ENCODE assay signal across 8 cellular contexts in the genomic region with DNA sequence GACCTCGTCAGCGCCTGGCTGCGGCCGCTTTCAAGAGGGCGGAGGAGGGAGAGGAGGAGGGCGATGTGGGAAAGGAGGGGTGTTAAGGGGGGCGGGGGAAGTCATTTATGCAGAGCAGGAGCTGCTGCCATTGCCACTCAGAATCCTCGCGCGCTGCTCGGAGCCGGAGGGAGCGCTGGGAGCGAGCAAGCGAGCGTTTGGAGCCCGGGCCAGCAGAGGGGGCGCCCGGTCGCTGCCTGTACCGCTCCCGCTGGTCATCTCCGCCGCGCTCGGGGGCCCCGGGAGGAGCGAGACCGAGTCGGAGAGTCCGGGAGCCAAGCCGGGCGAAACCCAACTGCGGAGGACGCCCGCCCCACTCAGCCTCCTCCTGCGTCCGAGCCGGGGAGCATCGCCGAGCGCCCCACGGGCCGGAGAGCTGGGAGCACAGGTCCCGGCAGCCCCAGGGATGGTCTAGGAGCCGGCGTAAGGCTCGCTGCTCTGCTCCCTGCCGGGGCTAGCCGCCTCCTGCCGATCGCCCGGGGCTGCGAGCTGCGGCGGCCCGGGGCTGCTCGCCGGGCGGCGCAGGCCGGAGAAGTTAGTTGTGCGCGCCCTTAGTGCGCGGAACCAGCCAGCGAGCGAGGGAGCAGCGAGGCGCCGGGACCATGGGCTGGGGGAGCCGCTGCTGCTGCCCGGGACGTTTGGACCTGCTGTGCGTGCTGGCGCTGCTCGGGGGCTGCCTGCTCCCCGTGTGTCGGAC. TPM values are rescaled to one million over a fixed set of nuclear protein-coding genes. Genes with fewer than 3 reads are reported as not detected.
DNase-seq lines count a peak whose midpoint lies in the region; ATAC-seq and TF ChIP-seq lines count a peak whose summit lies in the region.

A gene (plus strand): TSS at position 133 of the 736 bp plus-strand sequence. CDS start 509 bp downstream, at position 642.

- POLR2A ChIA-PET in BJ (lab: Charles Lee): no interaction called here
- POLR2A ChIA-PET in naive thymus-derived CD8-positive, alpha-beta T cell (lab: Charles Lee): interaction anchor here (0.5 to 2.6 kb wide), 16 partner anchors 10 to 803 kb away, joined by 3 to 17 read pairs (median 4); a partner anchor contains a TSS

- H3K9me3 ChIP-seq in Peyer's patch: no peaks in the 10 kb centered on the region

- H3K36me3 ChIP-seq in BJ (ENCODE audit: control insufficient read depth, insufficient read depth, low read length) (no peaks in the 10 kb centered on the region), Peyer's patch (no peaks in the 10 kb centered on the region)

- no peaks in the 10 kb centered on the region for H3K36me3 Mint-ChIP-seq in naive thymus-derived CD8-positive, alpha-beta T cell

- peaks cover 35 to 68% (median 52%) of the 10 kb centered on the region in 4 donors for H3K4me1 Mint-ChIP-seq in naive thymus-derived CD8-positive, alpha-beta T cell

- H3K9me3 Mint-ChIP-seq in naive thymus-derived CD8-positive, alpha-beta T cell: no peaks in the 10 kb centered on the region

- H3K4me3 Mint-ChIP-seq in naive thymus-derived CD8-positive, alpha-beta T cell: peak within 1 kb of the TSS; percentile 93 to 98 (median 97)

- peaks cover 0 to 36% (median 0%) of the 10 kb centered on the region in 4 donors for H3K4me1 ChIP-seq in Peyer's patch

- TF ChIP-seq POLR2A in Peyer's patch (IDR thresholded peaks at IDR 0.05): peak; percentile 97 to 98

- peak; percentile 34 for TF ChIP-seq CTCF in BJ (IDR thresholded peaks at IDR 0.05; ENCODE audit: insufficient read depth, low read depth, low read length)
- no peak for TF ChIP-seq CTCF in GM20000 (IDR thresholded peaks at IDR 0.05; ENCODE audit: extremely low read depth, missing control alignments)
- peak in 2 of 6 experiments; percentile 41 to 48 for TF ChIP-seq CTCF in Peyer's patch (IDR thresholded peaks at IDR 0.05)
- TF ChIP-seq CTCF in fibroblast of mammary gland (conservative IDR thresholded peaks at IDR 0.05; ENCODE audit: control insufficient read depth, insufficient read depth, low read depth, low read length): no peak

- CTCF ChIA-PET in BJ (lab: Yijun Ruan, JAX): interaction anchor here (1.0 to 2.5 kb wide), 4 partner anchors 10 to 407 kb away, joined by 3 to 8 read pairs (median 4); no protein-coding TSS in a partner anchor

- DNase-seq in BJ (ENCODE audit: low read depth): peak; percentile 52
- peak; percentile 74 for DNase-seq in GM20000 (ENCODE audit: low spot score)
- DNase-seq in HUDEP-2 (lab: John Stamatoyannopoulos, UW; ENCODE audit: unreplicated experiment in 76 of 76): peak in 51 of 76 experiments; percentile 2 to 67 (median 35)
- peak; percentile 63 to 95 (median 94) for DNase-seq in Peyer's patch
- DNase-seq in activated T-helper 9 cell treated with anti-CD3 and anti-CD28 coated beads, Interleukin-2, amount 50 U/mL, for 16 hours (ENCODE audit: low read depth): peak; percentile 70
- peak; percentile 89 for DNase-seq in fibroblast of mammary gland (ENCODE audit: low read depth)
- peak; percentile 75 to 95 (median 90) for DNase-seq in naive thymus-derived CD8-positive, alpha-beta T cell
- peak; percentile 66 to 80 for DNase-seq in stimulated activated CD8-positive, alpha-beta memory T cell treated with anti-CD3 and anti-CD28 coated beads, Interleukin-7, amount 100 ng/mL, for 48 hours (ENCODE audit: extremely low read depth in 1 of 2, low read depth in 1 of 2)

- H3K27ac Mint-ChIP-seq in naive thymus-derived CD8-positive, alpha-beta T cell: peak within 1 kb of the TSS; percentile 79 to 96 (median 93)

- H3K27me3 ChIP-seq in BJ (ENCODE audit: control insufficient read depth, insufficient read depth, low read length) (peaks cover 8% of the 10 kb centered on the region), Peyer's patch (no peaks in the 10 kb centered on the region)

- ATAC-seq in naive thymus-derived CD8-positive, alpha-beta T cell: peak; percentile 85 to 87

- peaks cover 0 to 21% (median 0%) of the 10 kb centered on the region in 5 donors for H3K27me3 Mint-ChIP-seq in naive thymus-derived CD8-positive, alpha-beta T cell

- H3K27ac ChIP-seq in Peyer's patch: peak within 1 kb of the TSS; percentile 81 to 96 (median 88)

- peak within 1 kb of the TSS; percentile 57 for H3K4me3 ChIP-seq in BJ (ENCODE audit: low read depth, low read length)
- peak within 1 kb of the TSS; percentile 54 to 99 (median 86) for H3K4me3 ChIP-seq in Peyer's patch
- peak within 1 kb of the TSS; percentile 81 for H3K4me3 ChIP-seq in fibroblast of mammary gland (ENCODE audit: control insufficient read depth, low read depth, low read length)

RNA-seq across cellular contexts. Expression of the gene that starts here (rescaled TPM):
- 0.66 and 0.74 TPM in 2 replicates for polyA plus RNA-seq in BJ (2011; rRNA removed)
- polyA minus RNA-seq in BJ (2011; rRNA and poly(A)+ RNA removed): 0.67 and 2.2 TPM in 2 replicates
- 100 to 1,000 TPM in 3 of 4 donors, 10 to 100 TPM in 1; 77.6 to 488 (median 411) TPM for total RNA-seq in Peyer's patch
- 10 to 100 TPM; 19.9 to 22.8 TPM for total RNA-seq in naive thymus-derived CD8-positive, alpha-beta T cell
- 10 to 100 TPM in 2 of 3 donors, 1 to 10 TPM in 1; 6.5 to 14.7 (median 13.1) TPM for polyA plus RNA-seq in naive thymus-derived CD8-positive, alpha-beta T cell

Comparison
In these comparisons a context has a peak if more than half of its experiments do, and no peak if none do; other contexts are left out.
1. Peak in every context shown above with its lines: DNase-seq, ATAC-seq, H3K4me3 ChIP-seq and H3K27ac ChIP-seq.
2. DNase-seq: peak in every context shown above with its lines; median percentile 94 in Peyer's patch; 90 in naive thymus-derived CD8-positive, alpha-beta T cell; 89 in fibroblast of mammary gland; 74 in GM20000; 73 in stimulated activated CD8-positive, alpha-beta memory T cell treated with anti-CD3 and anti-CD28 coated beads, Interleukin-7, amount 100 ng/mL, for 48 hours; 70 in activated T-helper 9 cell treated with anti-CD3 and anti-CD28 coated beads, Interleukin-2, amount 50 U/mL, for 16 hours; 52 in BJ; 35 in HUDEP-2.